21 cellular contexts compared by ENCODE assay signal in the genomic region with DNA sequence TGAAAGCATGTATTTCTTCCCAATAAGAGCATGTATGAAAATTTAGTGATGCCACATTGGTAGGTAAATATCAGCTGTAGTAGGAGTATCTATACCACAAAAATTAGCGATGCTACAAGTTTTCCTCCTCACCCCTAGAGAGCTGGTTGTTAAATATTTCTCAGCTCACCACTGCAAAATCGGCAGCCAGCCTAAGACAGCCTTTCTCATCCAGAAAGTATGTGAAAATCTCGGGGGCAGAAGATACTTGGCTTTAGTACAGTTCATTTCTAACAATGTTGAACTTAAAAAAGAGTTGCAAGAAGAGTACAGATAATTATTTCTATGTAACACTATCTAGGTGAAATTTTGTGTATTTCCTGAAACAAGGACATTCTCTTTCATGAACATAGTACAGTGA.
DNase-seq lines count a peak whose midpoint lies in the region; TF ChIP-seq lines count a peak whose summit lies in the region.
"Had no signal": no experiment of that assay in that cellular context is flagged by ENCODE, and none has a peak within 500 bp of the region (broad histone marks: within the 10 kb centered on the region; RNA-seq: fewer than 3 reads in every experiment).

No MANE protein-coding gene starts in this region.

- H3K27ac ChIP-seq in left ventricle myocardium inferior (replicated peaks) (no peak overlapping the region), dorsolateral prefrontal cortex (no peak overlapping the region)
- H3K27ac ChIP-seq: adrenal gland, colonic mucosa, HL-60, SJSA1, upper lobe of right lung had no signal

- H3K36me3 ChIP-seq in left ventricle myocardium inferior, result peaks cover 14% of the 10 kb centered on the region
- H3K36me3 ChIP-seq: adrenal gland, colonic mucosa, SJSA1 had no signal

- peaks cover 46% of the 10 kb centered on the region for H3K4me1 Mint-ChIP-seq in chondrocyte (ENCODE audit: low read depth)

- H3K9me3 ChIP-seq in left ventricle myocardium inferior (replicated peaks), result peaks cover 7% of the 10 kb centered on the region
- H3K9me3 ChIP-seq: colonic mucosa, SJSA1, upper lobe of right lung had no signal

- H3K4me3 ChIP-seq in left ventricle myocardium inferior (no peak overlapping the region), dorsolateral prefrontal cortex (no peak overlapping the region)
- H3K4me3 ChIP-seq: adrenal gland, colonic mucosa, SJSA1, upper lobe of right lung had no signal

- intact Hi-C loops in left ventricle myocardium inferior (cut with micrococcal nuclease), result no loop called here
- intact Hi-C loops in dorsolateral prefrontal cortex (cut with DNase I), result no loop called here

- no peaks in the 10 kb centered on the region for H3K4me1 ChIP-seq in left ventricle myocardium inferior
- H3K4me1 ChIP-seq: adrenal gland, colonic mucosa, upper lobe of right lung had no signal

- peaks cover 18% of the 10 kb centered on the region for H3K36me3 Mint-ChIP-seq in chondrocyte (ENCODE audit: low read depth)

- peak overlapping the region; percentile 85 for H3K27ac Mint-ChIP-seq in chondrocyte (ENCODE audit: unreplicated experiment)
- H3K27ac Mint-ChIP-seq: T-helper 2 cell treated with Interferon-gamma antibody and Interleukin-4, amounts not matched to agents 5 μg/mL and 100 μg/mL, for 36 hours had no signal

- no peak for TF ChIP-seq CTCF in chondrocyte (IDR thresholded peaks at IDR 0.05)
- no peak for TF ChIP-seq CTCF in left ventricle myocardium inferior (IDR thresholded peaks at IDR 0.05; ENCODE audit: borderline replicate concordance)
- no peak for TF ChIP-seq CTCF in dorsolateral prefrontal cortex (IDR thresholded peaks at IDR 0.05 in 54 of 56, conservative IDR thresholded peaks at IDR 0.05 in 2 of 56; ENCODE audit: low read depth in 1 of 56, partially characterized antibody in 56 of 56)

- H3K27me3 ChIP-seq in left ventricle myocardium inferior (ENCODE audit: low read depth) (no peaks in the 10 kb centered on the region), dorsolateral prefrontal cortex (peaks cover 0 to 3% (median 0%) of the 10 kb centered on the region in 45 donors)
- H3K27me3 ChIP-seq: adrenal gland, colonic mucosa, SJSA1, upper lobe of right lung had no signal

- DNase-seq in AG08395 (ENCODE audit: low spot score), result peak; percentile 73
- peak; percentile 3 for DNase-seq in LHCN-M2 (ENCODE audit: low read depth)
- DNase-seq in chondrocyte (ENCODE audit: low spot score), result no peak
- peak; percentile 29 for DNase-seq in kidney glomerular epithelial cell (lab: John Stamatoyannopoulos, UW)
- DNase-seq in left ventricle myocardium inferior, result no peak
- DNase-seq in DMS153 treated with DMSO at 0.1 percent for 48 hours (lab: John Stamatoyannopoulos, UW; ENCODE audit: unreplicated experiment), result no peak
- DNase-seq in dorsolateral prefrontal cortex, result no peak
- DNase-seq in RPMI8226, result no peak
- DNase-seq: activated CD4-positive, CD25-positive, alpha-beta regulatory T cell treated with anti-CD3 and anti-CD28 coated beads, Interleukin-2, amount 50 U/mL, for 72 hours; adrenal gland; colonic mucosa; midbrain; NCI-H2081 treated with DMSO at 0.1 percent for 48 hours; NCI-H526 treated with DMSO at 0.1 percent for 48 hours; OCI-M1; stimulated activated naive CD8-positive, alpha-beta T cell treated with anti-CD3 and anti-CD28 coated beads, Interleukin-15, Interleukin-2, amounts not matched to agents 100 U/mL and 50 U/mL, for 24 hours; upper lobe of right lung had no signal

- peaks cover 6% of the 10 kb centered on the region for H3K9me3 Mint-ChIP-seq in chondrocyte (ENCODE audit: low read depth)
- H3K9me3 Mint-ChIP-seq: T-helper 2 cell treated with Interferon-gamma antibody and Interleukin-4, amounts not matched to agents 5 μg/mL and 100 μg/mL, for 36 hours had no signal

- H3K27me3 Mint-ChIP-seq in chondrocyte (ENCODE audit: low read depth), result no peaks in the 10 kb centered on the region

- no peak overlapping the region for H3K4me3 Mint-ChIP-seq in chondrocyte (ENCODE audit: unreplicated experiment)
- H3K4me3 Mint-ChIP-seq: neural crest cell; T-helper 2 cell treated with Interferon-gamma antibody and Interleukin-4, amounts not matched to agents 5 μg/mL and 100 μg/mL, for 36 hours had no signal

Comparison
In these comparisons a context has a peak if more than half of its experiments do, and no peak if none do; other contexts are left out.
1. DNase-seq: peak in AG08395 (single experiment), LHCN-M2 (single experiment) and kidney glomerular epithelial cell (single experiment); none in chondrocyte (single experiment), left ventricle myocardium inferior (single experiment), DMS153 treated with DMSO at 0.1 percent for 48 hours (single experiment), dorsolateral prefrontal cortex (0 of 10) and RPMI8226 (single experiment).